ENCODE assay signal across 12 cellular contexts in genomic region chr12:116136340-116136739, GRCh38.
A peak's percentile ranks its signal among the peaks of the same experiment; 100 is the strongest.
DNase-seq lines count a peak whose midpoint lies in the region; ATAC-seq lines count a peak whose summit lies in the region.
"Had no signal": no experiment of that assay in that cellular context is flagged by ENCODE, and none has a peak within 500 bp of the region (broad histone marks: within the 10 kb centered on the region; RNA-seq: fewer than 3 reads in every experiment).

No MANE protein-coding gene starts in this region.

- ATAC-seq in natural killer cell treated with Interleukin-12 subunit alpha and Interleukin-12 subunit beta and Interleukin-15 and Interleukin-18, amount 100 ng/mL, for 72 hours = peak; percentile 58 to 82
- ATAC-seq in HG03460 (IDR thresholded peaks at IDR 0.05; ENCODE audit: unreplicated experiment) (no peak), GM18517 (IDR thresholded peaks at IDR 0.05; ENCODE audit: unreplicated experiment) (no peak), HG03108 (IDR thresholded peaks at IDR 0.05; ENCODE audit: unreplicated experiment) (no peak)

- peak overlapping the region; percentile 94 to 95 for H3K27ac Mint-ChIP-seq in natural killer cell treated with Interleukin-12 subunit alpha and Interleukin-12 subunit beta and Interleukin-15 and Interleukin-18, amount 100 ng/mL, for 72 hours
- H3K27ac Mint-ChIP-seq: progenitor cell of endocrine pancreas had no signal

- DNase-seq in ELR (ENCODE audit: low read depth) (peak; percentile 79), NCI-H226 (peak; percentile 24), astrocyte of the hippocampus (ENCODE audit: low read depth, low spot score) (peak; percentile 72), midbrain (lab: John Stamatoyannopoulos, UW) (no peak)
- DNase-seq in natural killer cell treated with Interleukin-12 subunit alpha and Interleukin-12 subunit beta and Interleukin-15 and Interleukin-18, amount 100 ng/mL, for 72 hours (ENCODE audit: low spot score) = no peak
- DNase-seq: activated gamma-delta T cell treated with Interleukin-2 at 50 U/mL for 16 hours, kidney glomerular epithelial cell, NCI-H524 treated with DMSO at 0.1 percent for 48 hours had no signal

- H3K4me1 Mint-ChIP-seq in natural killer cell treated with Interleukin-12 subunit alpha and Interleukin-12 subunit beta and Interleukin-15 and Interleukin-18, amount 100 ng/mL, for 72 hours (ENCODE audit: low read depth in 2 of 2) = peaks cover 63 to 74% of the 10 kb centered on the region in 2 donors

- no peaks in the 10 kb centered on the region for H3K9me3 Mint-ChIP-seq in natural killer cell treated with Interleukin-12 subunit alpha and Interleukin-12 subunit beta and Interleukin-15 and Interleukin-18, amount 100 ng/mL, for 72 hours

- no peaks in the 10 kb centered on the region for H3K36me3 Mint-ChIP-seq in natural killer cell treated with Interleukin-12 subunit alpha and Interleukin-12 subunit beta and Interleukin-15 and Interleukin-18, amount 100 ng/mL, for 72 hours

- H3K4me3 Mint-ChIP-seq in natural killer cell treated with Interleukin-12 subunit alpha and Interleukin-12 subunit beta and Interleukin-15 and Interleukin-18, amount 100 ng/mL, for 72 hours = peak overlapping the region; percentile 85

- no peaks in the 10 kb centered on the region for H3K27me3 Mint-ChIP-seq in natural killer cell treated with Interleukin-12 subunit alpha and Interleukin-12 subunit beta and Interleukin-15 and Interleukin-18, amount 100 ng/mL, for 72 hours
- H3K27me3 Mint-ChIP-seq: progenitor cell of endocrine pancreas had no signal

Comparison
In these comparisons a context has a peak if more than half of its experiments do, and no peak if none do; other contexts are left out.
1. DNase-seq: peak in ELR (single experiment), NCI-H226 (single experiment) and astrocyte of the hippocampus (single experiment); none in natural killer cell treated with Interleukin-12 subunit alpha and Interleukin-12 subunit beta and Interleukin-15 and Interleukin-18, amount 100 ng/mL, for 72 hours (single experiment) and midbrain (single experiment).
2. ATAC-seq: peak in natural killer cell treated with Interleukin-12 subunit alpha and Interleukin-12 subunit beta and Interleukin-15 and Interleukin-18, amount 100 ng/mL, for 72 hours (2 of 2); none in HG03460 (single experiment), GM18517 (single experiment) and HG03108 (single experiment).